ENCODE assay signal across 8 cellular contexts in genomic region chr11:74311352-74311926, GRCh38. TPM values are rescaled to one million over a fixed set of nuclear protein-coding genes. Genes with fewer than 3 reads are reported as not detected.
A peak's percentile ranks its signal among the peaks of the same experiment; 100 is the strongest.
DNase-seq lines count a peak whose midpoint lies in the region; ATAC-seq and TF ChIP-seq lines count a peak whose summit lies in the region.

Gene P4HA3 (minus strand): TSS chr11:74311640. CDS start chr11:74311611, 29 bp downstream.

- peak within 1 kb of the TSS; percentile 63 for H3K4me3 ChIP-seq in HUES6 (ENCODE audit: low read depth, low read length)
- H3K4me3 ChIP-seq in choroid plexus epithelial cell (ENCODE audit: low read depth, low read length), result peak within 1 kb of the TSS; percentile 67

- TF ChIP-seq CTCF in WTC11 (IDR thresholded peaks at IDR 0.05) (no peak), choroid plexus epithelial cell (conservative IDR thresholded peaks at IDR 0.05; ENCODE audit: low read depth, low read length) (no peak)

- peak within 1 kb of the TSS; percentile 74 for H3K4me3 Mint-ChIP-seq in WTC11

- peaks cover 62% of the 10 kb centered on the region for H3K27me3 ChIP-seq in HUES6 (ENCODE audit: control insufficient read depth, insufficient read depth, low read length)

- DNase-seq in AG08395 (ENCODE audit: low spot score), result peak; percentile 77
- peak; percentile 85 for DNase-seq in WTC11 (ENCODE audit: low spot score)
- DNase-seq in choroid plexus epithelial cell (ENCODE audit: low read depth), result peak; percentile 55
- DNase-seq in left lobe of liver (ENCODE audit: low spot score), result peak; percentile 52
- peak; percentile 54 to 65 for DNase-seq in stimulated activated CD4-positive, alpha-beta T cell treated with anti-CD3 and anti-CD28 coated beads, Interleukin-4, amount 100 ng/mL, for 48 hours (ENCODE audit: low read depth in 2 of 2)
- no peak for DNase-seq in cerebellar nuclear complex (lab: John Stamatoyannopoulos, UW)

- H3K4me1 ChIP-seq in HUES6 (ENCODE audit: control insufficient read depth, insufficient read depth, low read length), result 0 out of 2 replicates have a peak, but pooled peaks cover 2% of the 10 kb centered on the region

- CTCF ChIA-PET in WTC11 (lab: Charles Lee), result interaction anchor here (0.9 to 1.0 kb wide), 2 partner anchors 10 to 56 kb away, joined by 4 to 7 read pairs; no protein-coding TSS in a partner anchor

- H3K9ac ChIP-seq in HUES6 (ENCODE audit: low read length), result no peak within 1 kb of the TSS

- H3K9me3 ChIP-seq in HUES6 (ENCODE audit: control insufficient read depth, insufficient read depth, low read depth, low read length), result 0 out of 2 replicates have a peak, but pooled peaks cover 1% of the 10 kb centered on the region

- H3K27ac ChIP-seq in HUES6 (ENCODE audit: low read depth, low read length), result no peak within 1 kb of the TSS

- ATAC-seq in WTC11, result peak; percentile 97
- ATAC-seq in left lobe of liver, result peak; percentile 95
- ATAC-seq in GM21717 (IDR thresholded peaks at IDR 0.05; ENCODE audit: unreplicated experiment), result no peak

- POLR2A ChIA-PET in WTC11 (lab: Charles Lee), result interaction anchor here (0.5 kb wide), 1 partner anchor 874 kb away, joined by 3 read pairs; no protein-coding TSS in a partner anchor

- H3K4me1 Mint-ChIP-seq in WTC11, result peaks cover 9% of the 10 kb centered on the region

- peaks cover 61% of the 10 kb centered on the region for H3K27me3 Mint-ChIP-seq in WTC11 (ENCODE audit: low read depth)

- no peak within 1 kb of the TSS for H3K27ac Mint-ChIP-seq in WTC11

- peaks cover 1% of the 10 kb centered on the region for H3K9me3 Mint-ChIP-seq in WTC11

- no peaks in the 10 kb centered on the region for H3K36me3 ChIP-seq in HUES6 (ENCODE audit: control insufficient read depth, insufficient read depth, low read length)

- 0 out of 2 replicates have a peak, but pooled peaks cover under 1% of the 10 kb centered on the region for H3K36me3 Mint-ChIP-seq in WTC11

TF ChIP-seq in WTC11, 78 proteins besides CTCF, POLR2A, EP300 and RAD21 (continues in another document):
- no peak for TF ChIP-seq E2F4 (CRISPR knock-in tag; IDR thresholded peaks at IDR 0.05; ENCODE audit: borderline replicate concordance, low read depth)
- TF ChIP-seq ZBTB21 (CRISPR knock-in tag; IDR thresholded peaks at IDR 0.05; ENCODE audit: borderline replicate concordance), result no peak
- TF ChIP-seq CREB1 (CRISPR knock-in tag; IDR thresholded peaks at IDR 0.05), result no peak
- TF ChIP-seq RORB (CRISPR knock-in tag; IDR thresholded peaks at IDR 0.05), result no peak
- no peak for TF ChIP-seq ZNF121 (CRISPR knock-in tag; IDR thresholded peaks at IDR 0.05)
- no peak for TF ChIP-seq NFE2L1 (CRISPR knock-in tag; IDR thresholded peaks at IDR 0.05)
- TF ChIP-seq ZNF317 (CRISPR knock-in tag; IDR thresholded peaks at IDR 0.05; ENCODE audit: borderline replicate concordance, low read depth), result no peak
- no peak for TF ChIP-seq AR (CRISPR knock-in tag; IDR thresholded peaks at IDR 0.05)
- TF ChIP-seq TEAD1 (CRISPR knock-in tag; IDR thresholded peaks at IDR 0.05), result no peak
- no peak for TF ChIP-seq GABPB1 (CRISPR knock-in tag; IDR thresholded peaks at IDR 0.05)
- no peak for TF ChIP-seq NFYB (CRISPR knock-in tag; conservative IDR thresholded peaks at IDR 0.05; ENCODE audit: low read depth)
- no peak for TF ChIP-seq ZNF138 (CRISPR knock-in tag; conservative IDR thresholded peaks at IDR 0.05)
- no peak for TF ChIP-seq NR3C1 (CRISPR knock-in tag; conservative IDR thresholded peaks at IDR 0.05; ENCODE audit: low read depth)
- no peak for TF ChIP-seq SMAD3 (CRISPR knock-in tag; IDR thresholded peaks at IDR 0.05; ENCODE audit: borderline replicate concordance)
- no peak for TF ChIP-seq ZNF416 (CRISPR knock-in tag; IDR thresholded peaks at IDR 0.05)
- no peak for TF ChIP-seq JAZF1 (CRISPR knock-in tag; IDR thresholded peaks at IDR 0.05)
- no peak for TF ChIP-seq NR1H2 (CRISPR knock-in tag; IDR thresholded peaks at IDR 0.05)
- TF ChIP-seq ELF4 (CRISPR knock-in tag; IDR thresholded peaks at IDR 0.05; ENCODE audit: low read depth), result no peak
- TF ChIP-seq FOXP1 (CRISPR knock-in tag; IDR thresholded peaks at IDR 0.05; ENCODE audit: borderline replicate concordance), result peak; percentile 33; the same call in 1 of the 2 replicates
- TF ChIP-seq KAT7 (CRISPR knock-in tag; IDR thresholded peaks at IDR 0.05; ENCODE audit: borderline replicate concordance), result no peak
- no peak for TF ChIP-seq FOXK1 (CRISPR knock-in tag; IDR thresholded peaks at IDR 0.05)
- TF ChIP-seq ESRRA (CRISPR knock-in tag; IDR thresholded peaks at IDR 0.05; ENCODE audit: borderline replicate concordance), result no peak
- TF ChIP-seq STAT6 (CRISPR knock-in tag; conservative IDR thresholded peaks at IDR 0.05; ENCODE audit: low read depth), result no peak
- TF ChIP-seq, protein P1, sequence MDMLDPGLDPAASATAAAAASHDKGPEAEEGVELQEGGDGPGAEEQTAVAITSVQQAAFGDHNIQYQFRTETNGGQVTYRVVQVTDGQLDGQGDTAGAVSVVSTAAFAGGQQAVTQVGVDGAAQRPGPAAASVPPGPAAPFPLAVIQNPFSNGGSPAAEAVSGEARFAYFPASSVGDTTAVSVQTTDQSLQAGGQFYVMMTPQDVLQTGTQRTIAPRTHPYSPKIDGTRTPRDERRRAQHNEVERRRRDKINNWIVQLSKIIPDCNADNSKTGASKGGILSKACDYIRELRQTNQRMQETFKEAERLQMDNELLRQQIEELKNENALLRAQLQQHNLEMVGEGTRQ (CRISPR knock-in tag; IDR thresholded peaks at IDR 0.05), result no peak
- TF ChIP-seq, protein P2, sequence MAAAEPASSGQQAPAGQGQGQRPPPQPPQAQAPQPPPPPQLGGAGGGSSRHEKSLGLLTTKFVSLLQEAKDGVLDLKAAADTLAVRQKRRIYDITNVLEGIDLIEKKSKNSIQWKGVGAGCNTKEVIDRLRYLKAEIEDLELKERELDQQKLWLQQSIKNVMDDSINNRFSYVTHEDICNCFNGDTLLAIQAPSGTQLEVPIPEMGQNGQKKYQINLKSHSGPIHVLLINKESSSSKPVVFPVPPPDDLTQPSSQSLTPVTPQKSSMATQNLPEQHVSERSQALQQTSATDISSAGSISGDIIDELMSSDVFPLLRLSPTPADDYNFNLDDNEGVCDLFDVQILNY (CRISPR knock-in tag; IDR thresholded peaks at IDR 0.05), result 0 out of 2 replicates have a peak, but pooled peaks have one; percentile 34

RNA-seq across cellular contexts. Expression of gene P4HA3, which starts in this region (rescaled TPM):
- total RNA-seq in WTC11 (2021) (0.13 to 0.14 TPM in 2 of 3 replicates, not detected in the other), left lobe of liver (0.23 TPM)

Comparison
In these comparisons a context has a peak if more than half of its experiments do, and no peak if none do; other contexts are left out.
1. Peak in DNase-seq and ATAC-seq in WTC11; RNA of the gene not detected or under 1 TPM.
2. Peak in DNase-seq and ATAC-seq in left lobe of liver; RNA of the gene not detected or under 1 TPM.
3. DNase-seq: peak in AG08395 (single experiment), choroid plexus epithelial cell (single experiment) and stimulated activated CD4-positive, alpha-beta T cell treated with anti-CD3 and anti-CD28 coated beads, Interleukin-4, amount 100 ng/mL, for 48 hours (2 of 2); none in cerebellar nuclear complex (0 of 2).